22 cellular contexts compared by ENCODE assay signal in the genomic region with DNA sequence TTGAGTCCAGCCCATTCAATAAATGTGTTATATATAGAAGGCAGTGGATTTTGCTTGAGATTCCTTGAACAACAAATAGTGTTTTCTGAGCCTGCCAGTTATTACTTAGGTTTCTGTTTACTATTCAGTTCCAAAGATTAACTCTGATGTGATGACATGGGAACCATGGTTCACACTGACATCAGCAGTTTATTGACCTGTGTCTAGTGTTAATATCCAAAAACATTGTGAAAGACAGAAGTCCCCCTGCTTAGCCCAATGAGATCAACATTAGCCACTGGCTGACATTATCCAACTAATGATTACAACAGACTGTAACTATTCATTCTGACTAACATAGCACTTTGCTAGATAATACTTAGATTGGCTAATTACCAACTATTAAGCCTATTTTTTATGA.
"Had no signal": no experiment of that assay in that cellular context is flagged by ENCODE, and none has a peak within 500 bp of the region (broad histone marks: within the 10 kb centered on the region; RNA-seq: fewer than 3 reads in every experiment).

No MANE protein-coding gene starts in this region.

- H3K4me3 ChIP-seq: gastrocnemius medialis, pancreas, psoas muscle, sigmoid colon, testis, uterus had no signal

- ATAC-seq: stimulated activated naive B cell treated with anti-CD40 and anti-IgM and Interleukin-4, amounts not matched to agents 10 μg/mL and 1 μg/mL and 100 μg/mL, for 72 hours had no signal

- H3K9me3 Mint-ChIP-seq: activated CD4-positive, alpha-beta memory T cell treated with anti-CD3 and anti-CD28 coated beads, Interleukin-2, amount 10 ng/mL, durations not matched to agents 7 days and 5 days; activated naive CD4-positive, alpha-beta T cell treated with anti-CD3 and anti-CD28 coated beads, Interleukin-2, amount 10 ng/mL, durations not matched to agents 7 days and 5 days; endodermal cell; nephron; stimulated activated naive B cell treated with anti-CD40 and anti-IgM and Interleukin-4, amounts not matched to agents 10 μg/mL and 1 μg/mL and 100 μg/mL, for 72 hours had no signal

- H3K27ac Mint-ChIP-seq: activated CD4-positive, alpha-beta memory T cell treated with anti-CD3 and anti-CD28 coated beads, Interleukin-2, amount 10 ng/mL, durations not matched to agents 7 days and 5 days; activated naive CD4-positive, alpha-beta T cell treated with anti-CD3 and anti-CD28 coated beads, Interleukin-2, amount 10 ng/mL, durations not matched to agents 7 days and 5 days; endodermal cell; memory B cell; nephron; stimulated activated naive B cell treated with anti-CD40 and anti-IgM and Interleukin-4, amounts not matched to agents 10 μg/mL and 1 μg/mL and 100 μg/mL, for 72 hours had no signal

- DNase-seq: activated CD4-positive, alpha-beta memory T cell treated with anti-CD3 and anti-CD28 coated beads, Interleukin-2, amount 10 ng/mL, durations not matched to agents 7 days and 5 days; activated CD4-positive, alpha-beta T cell treated with anti-CD3 and anti-CD28 coated beads for 48 hours; activated effector memory CD4-positive, alpha-beta T cell treated with anti-CD3 and anti-CD28 coated beads, Interleukin-2, amount 50 U/mL, for 16 hours; activated naive CD4-positive, alpha-beta T cell treated with anti-CD3 and anti-CD28 coated beads, Interleukin-2, amount 10 ng/mL, durations not matched to agents 7 days and 5 days; amygdala; cortex of kidney; endodermal cell; gastrocnemius medialis; head of caudate nucleus; islet precursor cell; pancreas; psoas muscle; sigmoid colon; stimulated activated CD4-positive, alpha-beta T cell treated with anti-CD3 and anti-CD28 coated beads, Interleukin-2, amount 100 ng/mL, for 48 hours; stimulated activated CD8-positive, alpha-beta memory T cell treated with anti-CD3 and anti-CD28 coated beads, Interleukin-4, amount 100 ng/mL, for 48 hours; stimulated activated naive B cell treated with anti-CD40 and anti-IgM and Interleukin-4, amounts not matched to agents 10 μg/mL and 1 μg/mL and 100 μg/mL, for 72 hours; testis; trophoblast cell; uterus had no signal

- H3K4me1 ChIP-seq: gastrocnemius medialis, psoas muscle, sigmoid colon, testis, uterus had no signal

- H3K27ac ChIP-seq: epithelial cell of prostate, gastrocnemius medialis, pancreas, psoas muscle, sigmoid colon, testis, uterus had no signal

- H3K36me3 Mint-ChIP-seq: activated naive CD4-positive, alpha-beta T cell treated with anti-CD3 and anti-CD28 coated beads, Interleukin-2, amount 10 ng/mL, durations not matched to agents 7 days and 5 days; memory B cell; stimulated activated naive B cell treated with anti-CD40 and anti-IgM and Interleukin-4, amounts not matched to agents 10 μg/mL and 1 μg/mL and 100 μg/mL, for 72 hours had no signal

- H3K4me3 Mint-ChIP-seq: activated CD4-positive, alpha-beta memory T cell treated with anti-CD3 and anti-CD28 coated beads, Interleukin-2, amount 10 ng/mL, durations not matched to agents 7 days and 5 days; activated naive CD4-positive, alpha-beta T cell treated with anti-CD3 and anti-CD28 coated beads, Interleukin-2, amount 10 ng/mL, durations not matched to agents 7 days and 5 days; endodermal cell; memory B cell; nephron; stimulated activated naive B cell treated with anti-CD40 and anti-IgM and Interleukin-4, amounts not matched to agents 10 μg/mL and 1 μg/mL and 100 μg/mL, for 72 hours had no signal

- H3K36me3 ChIP-seq: gastrocnemius medialis, pancreas, sigmoid colon, uterus had no signal

- H3K27me3 ChIP-seq: gastrocnemius medialis, pancreas, sigmoid colon, testis, uterus had no signal

- H3K4me1 Mint-ChIP-seq: activated CD4-positive, alpha-beta memory T cell treated with anti-CD3 and anti-CD28 coated beads, Interleukin-2, amount 10 ng/mL, durations not matched to agents 7 days and 5 days; activated naive CD4-positive, alpha-beta T cell treated with anti-CD3 and anti-CD28 coated beads, Interleukin-2, amount 10 ng/mL, durations not matched to agents 7 days and 5 days; memory B cell; stimulated activated naive B cell treated with anti-CD40 and anti-IgM and Interleukin-4, amounts not matched to agents 10 μg/mL and 1 μg/mL and 100 μg/mL, for 72 hours had no signal

- H3K9me3 ChIP-seq: gastrocnemius medialis, pancreas, psoas muscle, sigmoid colon, testis, uterus had no signal
